Comparison of ENCODE assay signal across 2 cellular contexts in the genomic region with DNA sequence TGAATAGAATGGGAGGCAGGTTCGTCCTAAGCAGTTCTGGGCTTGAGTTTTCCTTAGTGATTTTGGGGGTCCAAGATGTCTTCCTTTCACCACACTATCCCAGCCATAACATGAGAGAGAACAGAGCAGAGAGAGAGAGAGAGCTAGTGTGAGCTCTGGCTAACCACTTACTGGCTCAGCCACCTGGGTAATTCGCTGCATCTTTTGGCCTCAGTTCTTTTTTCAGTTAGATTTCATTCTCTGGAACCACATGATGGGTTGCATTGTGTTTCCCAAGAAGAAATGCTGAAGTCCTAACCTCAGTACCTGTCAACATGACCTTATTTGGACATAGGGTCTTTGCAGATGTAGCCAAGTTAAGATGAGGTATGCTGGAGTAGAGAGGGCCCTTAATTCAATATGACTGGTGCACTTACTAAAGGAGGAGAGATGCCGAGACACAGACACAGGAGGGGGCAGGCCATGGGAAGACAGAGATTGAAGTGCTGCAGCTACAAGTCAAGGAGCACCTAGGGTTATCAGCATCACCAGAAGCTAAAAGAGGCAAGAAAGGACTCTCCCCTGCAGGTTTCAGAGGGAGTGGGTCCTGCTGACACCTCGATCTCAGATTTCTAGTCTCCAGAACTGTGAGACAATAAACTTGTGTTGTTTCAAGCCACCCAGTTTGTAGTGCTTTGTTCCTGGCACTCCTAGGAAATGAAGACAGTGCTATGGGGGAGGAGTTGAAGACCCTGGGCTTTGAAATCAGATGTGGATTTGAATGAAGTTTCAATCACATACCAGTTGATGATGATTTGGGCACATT.
TF ChIP-seq lines count a peak whose summit lies in the region.

No MANE protein-coding gene starts in this region.

TF ChIP-seq in SK-N-SH, 30 proteins besides CTCF, POLR2A, EP300 and RAD21 (continued from another document and continues in another):
- TF ChIP-seq, protein P1, sequence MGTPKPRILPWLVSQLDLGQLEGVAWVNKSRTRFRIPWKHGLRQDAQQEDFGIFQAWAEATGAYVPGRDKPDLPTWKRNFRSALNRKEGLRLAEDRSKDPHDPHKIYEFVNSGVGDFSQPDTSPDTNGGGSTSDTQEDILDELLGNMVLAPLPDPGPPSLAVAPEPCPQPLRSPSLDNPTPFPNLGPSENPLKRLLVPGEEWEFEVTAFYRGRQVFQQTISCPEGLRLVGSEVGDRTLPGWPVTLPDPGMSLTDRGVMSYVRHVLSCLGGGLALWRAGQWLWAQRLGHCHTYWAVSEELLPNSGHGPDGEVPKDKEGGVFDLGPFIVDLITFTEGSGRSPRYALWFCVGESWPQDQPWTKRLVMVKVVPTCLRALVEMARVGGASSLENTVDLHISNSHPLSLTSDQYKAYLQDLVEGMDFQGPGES (IDR thresholded peaks at IDR 0.05; ENCODE audit: low read depth, low read length), result no peak
- no peak for TF ChIP-seq TCF12 (IDR thresholded peaks at IDR 0.05)
- TF ChIP-seq, protein P2, sequence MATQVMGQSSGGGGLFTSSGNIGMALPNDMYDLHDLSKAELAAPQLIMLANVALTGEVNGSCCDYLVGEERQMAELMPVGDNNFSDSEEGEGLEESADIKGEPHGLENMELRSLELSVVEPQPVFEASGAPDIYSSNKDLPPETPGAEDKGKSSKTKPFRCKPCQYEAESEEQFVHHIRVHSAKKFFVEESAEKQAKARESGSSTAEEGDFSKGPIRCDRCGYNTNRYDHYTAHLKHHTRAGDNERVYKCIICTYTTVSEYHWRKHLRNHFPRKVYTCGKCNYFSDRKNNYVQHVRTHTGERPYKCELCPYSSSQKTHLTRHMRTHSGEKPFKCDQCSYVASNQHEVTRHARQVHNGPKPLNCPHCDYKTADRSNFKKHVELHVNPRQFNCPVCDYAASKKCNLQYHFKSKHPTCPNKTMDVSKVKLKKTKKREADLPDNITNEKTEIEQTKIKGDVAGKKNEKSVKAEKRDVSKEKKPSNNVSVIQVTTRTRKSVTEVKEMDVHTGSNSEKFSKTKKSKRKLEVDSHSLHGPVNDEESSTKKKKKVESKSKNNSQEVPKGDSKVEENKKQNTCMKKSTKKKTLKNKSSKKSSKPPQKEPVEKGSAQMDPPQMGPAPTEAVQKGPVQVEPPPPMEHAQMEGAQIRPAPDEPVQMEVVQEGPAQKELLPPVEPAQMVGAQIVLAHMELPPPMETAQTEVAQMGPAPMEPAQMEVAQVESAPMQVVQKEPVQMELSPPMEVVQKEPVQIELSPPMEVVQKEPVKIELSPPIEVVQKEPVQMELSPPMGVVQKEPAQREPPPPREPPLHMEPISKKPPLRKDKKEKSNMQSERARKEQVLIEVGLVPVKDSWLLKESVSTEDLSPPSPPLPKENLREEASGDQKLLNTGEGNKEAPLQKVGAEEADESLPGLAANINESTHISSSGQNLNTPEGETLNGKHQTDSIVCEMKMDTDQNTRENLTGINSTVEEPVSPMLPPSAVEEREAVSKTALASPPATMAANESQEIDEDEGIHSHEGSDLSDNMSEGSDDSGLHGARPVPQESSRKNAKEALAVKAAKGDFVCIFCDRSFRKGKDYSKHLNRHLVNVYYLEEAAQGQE (IDR thresholded peaks at IDR 0.05; ENCODE audit: low read depth, low read length), result no peak
- TF ChIP-seq, protein P3, sequence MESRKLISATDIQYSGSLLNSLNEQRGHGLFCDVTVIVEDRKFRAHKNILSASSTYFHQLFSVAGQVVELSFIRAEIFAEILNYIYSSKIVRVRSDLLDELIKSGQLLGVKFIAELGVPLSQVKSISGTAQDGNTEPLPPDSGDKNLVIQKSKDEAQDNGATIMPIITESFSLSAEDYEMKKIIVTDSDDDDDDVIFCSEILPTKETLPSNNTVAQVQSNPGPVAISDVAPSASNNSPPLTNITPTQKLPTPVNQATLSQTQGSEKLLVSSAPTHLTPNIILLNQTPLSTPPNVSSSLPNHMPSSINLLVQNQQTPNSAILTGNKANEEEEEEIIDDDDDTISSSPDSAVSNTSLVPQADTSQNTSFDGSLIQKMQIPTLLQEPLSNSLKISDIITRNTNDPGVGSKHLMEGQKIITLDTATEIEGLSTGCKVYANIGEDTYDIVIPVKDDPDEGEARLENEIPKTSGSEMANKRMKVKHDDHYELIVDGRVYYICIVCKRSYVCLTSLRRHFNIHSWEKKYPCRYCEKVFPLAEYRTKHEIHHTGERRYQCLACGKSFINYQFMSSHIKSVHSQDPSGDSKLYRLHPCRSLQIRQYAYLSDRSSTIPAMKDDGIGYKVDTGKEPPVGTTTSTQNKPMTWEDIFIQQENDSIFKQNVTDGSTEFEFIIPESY (IDR thresholded peaks at IDR 0.05; ENCODE audit: borderline replicate concordance, low read depth), result no peak
- TF ChIP-seq, protein P4, sequence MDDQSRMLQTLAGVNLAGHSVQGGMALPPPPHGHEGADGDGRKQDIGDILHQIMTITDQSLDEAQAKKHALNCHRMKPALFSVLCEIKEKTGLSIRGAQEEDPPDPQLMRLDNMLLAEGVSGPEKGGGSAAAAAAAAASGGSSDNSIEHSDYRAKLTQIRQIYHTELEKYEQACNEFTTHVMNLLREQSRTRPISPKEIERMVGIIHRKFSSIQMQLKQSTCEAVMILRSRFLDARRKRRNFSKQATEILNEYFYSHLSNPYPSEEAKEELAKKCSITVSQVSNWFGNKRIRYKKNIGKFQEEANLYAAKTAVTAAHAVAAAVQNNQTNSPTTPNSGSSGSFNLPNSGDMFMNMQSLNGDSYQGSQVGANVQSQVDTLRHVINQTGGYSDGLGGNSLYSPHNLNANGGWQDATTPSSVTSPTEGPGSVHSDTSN (IDR thresholded peaks at IDR 0.05), result no peak
- TF ChIP-seq EZH2phosphoT487 (IDR thresholded peaks at IDR 0.05; ENCODE audit: borderline replicate concordance, low read depth), result no peak
- no peak for TF ChIP-seq POLR2AphosphoS5 (IDR thresholded peaks at IDR 0.05; ENCODE audit: low read depth, low read length)
- no peak for TF ChIP-seq MXI1 (IDR thresholded peaks at IDR 0.05; ENCODE audit: low read depth, low read length)
- TF ChIP-seq NRF1 (IDR thresholded peaks at IDR 0.05; ENCODE audit: low read depth, low read length), result no peak
- TF ChIP-seq JUND (IDR thresholded peaks at IDR 0.05), result no peak
- no peak for TF ChIP-seq SMC3 (IDR thresholded peaks at IDR 0.05; ENCODE audit: low read depth, low read length)
- TF ChIP-seq TAF1 (IDR thresholded peaks at IDR 0.05; ENCODE audit: borderline replicate concordance, low read depth, low read length), result no peak
- TF ChIP-seq, protein P5, sequence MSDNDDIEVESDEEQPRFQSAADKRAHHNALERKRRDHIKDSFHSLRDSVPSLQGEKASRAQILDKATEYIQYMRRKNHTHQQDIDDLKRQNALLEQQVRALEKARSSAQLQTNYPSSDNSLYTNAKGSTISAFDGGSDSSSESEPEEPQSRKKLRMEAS (IDR thresholded peaks at IDR 0.05; ENCODE audit: low read depth), result no peak
- TF ChIP-seq, protein P6, sequence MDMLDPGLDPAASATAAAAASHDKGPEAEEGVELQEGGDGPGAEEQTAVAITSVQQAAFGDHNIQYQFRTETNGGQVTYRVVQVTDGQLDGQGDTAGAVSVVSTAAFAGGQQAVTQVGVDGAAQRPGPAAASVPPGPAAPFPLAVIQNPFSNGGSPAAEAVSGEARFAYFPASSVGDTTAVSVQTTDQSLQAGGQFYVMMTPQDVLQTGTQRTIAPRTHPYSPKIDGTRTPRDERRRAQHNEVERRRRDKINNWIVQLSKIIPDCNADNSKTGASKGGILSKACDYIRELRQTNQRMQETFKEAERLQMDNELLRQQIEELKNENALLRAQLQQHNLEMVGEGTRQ (IDR thresholded peaks at IDR 0.05; ENCODE audit: borderline replicate concordance, low read depth, low read length), result no peak
- no peak for TF ChIP-seq FOXM1 (IDR thresholded peaks at IDR 0.05; ENCODE audit: low read depth)
- no peak for TF ChIP-seq FOXJ3 (CRISPR knock-in tag; IDR thresholded peaks at IDR 0.05)

TF ChIP-seq in SK-N-SH treated with all-trans-retinoic acid at 6 μM for 48 hours, 23 proteins besides CTCF, POLR2A, EP300 and RAD21 (continued from another document):
- TF ChIP-seq, protein P7, sequence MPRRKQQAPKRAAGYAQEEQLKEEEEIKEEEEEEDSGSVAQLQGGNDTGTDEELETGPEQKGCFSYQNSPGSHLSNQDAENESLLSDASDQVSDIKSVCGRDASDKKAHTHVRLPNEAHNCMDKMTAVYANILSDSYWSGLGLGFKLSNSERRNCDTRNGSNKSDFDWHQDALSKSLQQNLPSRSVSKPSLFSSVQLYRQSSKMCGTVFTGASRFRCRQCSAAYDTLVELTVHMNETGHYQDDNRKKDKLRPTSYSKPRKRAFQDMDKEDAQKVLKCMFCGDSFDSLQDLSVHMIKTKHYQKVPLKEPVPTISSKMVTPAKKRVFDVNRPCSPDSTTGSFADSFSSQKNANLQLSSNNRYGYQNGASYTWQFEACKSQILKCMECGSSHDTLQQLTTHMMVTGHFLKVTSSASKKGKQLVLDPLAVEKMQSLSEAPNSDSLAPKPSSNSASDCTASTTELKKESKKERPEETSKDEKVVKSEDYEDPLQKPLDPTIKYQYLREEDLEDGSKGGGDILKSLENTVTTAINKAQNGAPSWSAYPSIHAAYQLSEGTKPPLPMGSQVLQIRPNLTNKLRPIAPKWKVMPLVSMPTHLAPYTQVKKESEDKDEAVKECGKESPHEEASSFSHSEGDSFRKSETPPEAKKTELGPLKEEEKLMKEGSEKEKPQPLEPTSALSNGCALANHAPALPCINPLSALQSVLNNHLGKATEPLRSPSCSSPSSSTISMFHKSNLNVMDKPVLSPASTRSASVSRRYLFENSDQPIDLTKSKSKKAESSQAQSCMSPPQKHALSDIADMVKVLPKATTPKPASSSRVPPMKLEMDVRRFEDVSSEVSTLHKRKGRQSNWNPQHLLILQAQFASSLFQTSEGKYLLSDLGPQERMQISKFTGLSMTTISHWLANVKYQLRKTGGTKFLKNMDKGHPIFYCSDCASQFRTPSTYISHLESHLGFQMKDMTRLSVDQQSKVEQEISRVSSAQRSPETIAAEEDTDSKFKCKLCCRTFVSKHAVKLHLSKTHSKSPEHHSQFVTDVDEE (CRISPR knock-in tag; IDR thresholded peaks at IDR 0.05), result no peak
- TF ChIP-seq ARNTL (CRISPR knock-in tag; IDR thresholded peaks at IDR 0.05; ENCODE audit: borderline replicate concordance, low read depth), result no peak
- no peak for TF ChIP-seq OSR1 (CRISPR knock-in tag; IDR thresholded peaks at IDR 0.05)
- TF ChIP-seq ISL1 (CRISPR knock-in tag; IDR thresholded peaks at IDR 0.05), result no peak
- no peak for TF ChIP-seq ZNF8 (CRISPR knock-in tag; IDR thresholded peaks at IDR 0.05)
- TF ChIP-seq, protein P8, sequence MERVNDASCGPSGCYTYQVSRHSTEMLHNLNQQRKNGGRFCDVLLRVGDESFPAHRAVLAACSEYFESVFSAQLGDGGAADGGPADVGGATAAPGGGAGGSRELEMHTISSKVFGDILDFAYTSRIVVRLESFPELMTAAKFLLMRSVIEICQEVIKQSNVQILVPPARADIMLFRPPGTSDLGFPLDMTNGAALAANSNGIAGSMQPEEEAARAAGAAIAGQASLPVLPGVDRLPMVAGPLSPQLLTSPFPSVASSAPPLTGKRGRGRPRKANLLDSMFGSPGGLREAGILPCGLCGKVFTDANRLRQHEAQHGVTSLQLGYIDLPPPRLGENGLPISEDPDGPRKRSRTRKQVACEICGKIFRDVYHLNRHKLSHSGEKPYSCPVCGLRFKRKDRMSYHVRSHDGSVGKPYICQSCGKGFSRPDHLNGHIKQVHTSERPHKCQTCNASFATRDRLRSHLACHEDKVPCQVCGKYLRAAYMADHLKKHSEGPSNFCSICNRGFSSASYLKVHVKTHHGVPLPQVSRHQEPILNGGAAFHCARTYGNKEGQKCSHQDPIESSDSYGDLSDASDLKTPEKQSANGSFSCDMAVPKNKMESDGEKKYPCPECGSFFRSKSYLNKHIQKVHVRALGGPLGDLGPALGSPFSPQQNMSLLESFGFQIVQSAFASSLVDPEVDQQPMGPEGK (CRISPR knock-in tag; IDR thresholded peaks at IDR 0.05; ENCODE audit: borderline replicate concordance), result no peak
- no peak for TF ChIP-seq PPARA (CRISPR knock-in tag; IDR thresholded peaks at IDR 0.05; ENCODE audit: borderline replicate concordance)
- TF ChIP-seq TCF4 (CRISPR knock-in tag; IDR thresholded peaks at IDR 0.05; ENCODE audit: borderline replicate concordance), result no peak
- TF ChIP-seq SNAI2 (CRISPR knock-in tag; IDR thresholded peaks at IDR 0.05), result no peak
- TF ChIP-seq ZC3H10 (CRISPR knock-in tag; IDR thresholded peaks at IDR 0.05), result no peak
